In genomic region chr14:63478437-63478852, GRCh38 we compare ENCODE assay signal across 11 cellular contexts.
DNase-seq lines count a peak whose midpoint lies in the region; ATAC-seq and TF ChIP-seq lines count a peak whose summit lies in the region.
"Had no signal": no experiment of that assay in that cellular context is flagged by ENCODE, and none has a peak within 500 bp of the region (broad histone marks: within the 10 kb centered on the region; RNA-seq: fewer than 3 reads in every experiment).

No MANE protein-coding gene starts in this region.

- no peak overlapping the region for H3K4me3 Mint-ChIP-seq in activated T-cell treated with anti-CD3 and anti-CD28 coated beads, Interleukin-2, amount 50 U/mL, for 4 hours

- ATAC-seq in GM19397 (IDR thresholded peaks at IDR 0.05; ENCODE audit: unreplicated experiment) (peak; percentile 38), HG03060 (IDR thresholded peaks at IDR 0.05; ENCODE audit: low read depth, unreplicated experiment) (peak; percentile 29), esophagus mucosa (no peak)
- ATAC-seq in activated T-cell treated with anti-CD3 and anti-CD28 coated beads, Interleukin-2, amount 50 U/mL, for 4 hours: peak; percentile 69 to 70
- ATAC-seq: foreskin keratinocyte had no signal

- H3K4me1 ChIP-seq in effector memory CD4-positive, alpha-beta T cell (ENCODE audit: control insufficient read depth, insufficient read depth, low read length, poor library complexity, severe bottlenecking): peaks cover 9% of the 10 kb centered on the region
- H3K4me1 ChIP-seq: SJCRH30 had no signal

- H3K9me3 Mint-ChIP-seq in activated T-cell treated with anti-CD3 and anti-CD28 coated beads, Interleukin-2, amount 50 U/mL, for 4 hours: no peaks in the 10 kb centered on the region

- no peaks in the 10 kb centered on the region for H3K9me3 ChIP-seq in effector memory CD4-positive, alpha-beta T cell (ENCODE audit: control insufficient read depth, low read length)
- H3K9me3 ChIP-seq: SJCRH30 had no signal

- no peak overlapping the region for H3K27ac ChIP-seq in effector memory CD4-positive, alpha-beta T cell (ENCODE audit: insufficient read depth, low read length, poor library complexity, severe bottlenecking)
- H3K27ac ChIP-seq: foreskin keratinocyte, SJCRH30 had no signal

- no peaks in the 10 kb centered on the region for H3K27me3 ChIP-seq in effector memory CD4-positive, alpha-beta T cell (replicated peaks; ENCODE audit: control insufficient read depth, insufficient read depth, low read length, poor library complexity, severe bottlenecking)
- H3K27me3 ChIP-seq: foreskin keratinocyte, SJCRH30 had no signal

- no peaks in the 10 kb centered on the region for H3K27me3 Mint-ChIP-seq in activated T-cell treated with anti-CD3 and anti-CD28 coated beads, Interleukin-2, amount 50 U/mL, for 4 hours (ENCODE audit: low read depth)

- no peaks in the 10 kb centered on the region for H3K36me3 ChIP-seq in effector memory CD4-positive, alpha-beta T cell (ENCODE audit: control insufficient read depth, insufficient read depth, low read length)
- H3K36me3 ChIP-seq: SJCRH30 had no signal

- no peak overlapping the region for H3K4me3 ChIP-seq in effector memory CD4-positive, alpha-beta T cell (ENCODE audit: insufficient read depth, low read depth, low read length, poor library complexity, severe bottlenecking)
- H3K4me3 ChIP-seq: SJCRH30 had no signal

- H3K36me3 Mint-ChIP-seq in activated T-cell treated with anti-CD3 and anti-CD28 coated beads, Interleukin-2, amount 50 U/mL, for 4 hours (ENCODE audit: insufficient read depth): peaks cover 5% of the 10 kb centered on the region

- DNase-seq in GM10266 (ENCODE audit: extremely low spot score) (peak; percentile 48), NCI-H2029 treated with DMSO at 0.1 percent for 48 hours (lab: John Stamatoyannopoulos, UW) (no peak), HUDEP-2 (lab: John Stamatoyannopoulos, UW; ENCODE audit: unreplicated experiment in 76 of 76) (no peak)
- DNase-seq in activated T-cell treated with anti-CD3 and anti-CD28 coated beads, Interleukin-2, amount 50 U/mL, for 4 hours: no peak
- DNase-seq in effector memory CD4-positive, alpha-beta T cell: no peak
- DNase-seq: anterior cingulate cortex, foreskin keratinocyte, SJCRH30 had no signal

- H3K4me1 Mint-ChIP-seq in activated T-cell treated with anti-CD3 and anti-CD28 coated beads, Interleukin-2, amount 50 U/mL, for 4 hours (ENCODE audit: low read depth): peaks cover 54% of the 10 kb centered on the region

- TF ChIP-seq CTCF in GM10266 (IDR thresholded peaks at IDR 0.05; ENCODE audit: control insufficient read depth, insufficient read depth, low read depth, missing control alignments): no peak
